ENCODE assay signal across 12 cellular contexts in the genomic region with DNA sequence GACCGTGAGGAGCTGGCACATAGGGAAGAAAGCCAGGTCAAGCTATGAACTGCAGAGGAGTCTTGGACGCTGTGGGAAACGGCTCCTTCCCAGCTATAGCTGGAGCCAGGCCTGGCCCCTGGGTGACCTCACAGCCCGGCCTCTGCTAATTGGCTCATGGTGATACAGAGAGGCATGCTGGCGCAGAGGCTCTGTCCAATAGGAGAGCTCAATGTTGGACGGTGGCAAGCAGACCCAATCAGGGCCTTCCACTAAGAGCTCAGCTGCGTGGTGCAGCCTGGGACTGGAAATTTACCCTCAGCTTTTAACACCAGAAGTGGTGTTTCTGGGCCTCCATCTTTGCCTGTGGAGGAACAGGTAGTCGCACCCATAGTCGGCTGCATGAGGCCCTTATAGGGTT.
"Had no signal": no experiment of that assay in that cellular context is flagged by ENCODE, and none has a peak within 500 bp of the region (broad histone marks: within the 10 kb centered on the region; RNA-seq: fewer than 3 reads in every experiment).

No MANE protein-coding gene starts in this region.

- H3K4me1 ChIP-seq: esophagus squamous epithelium, sigmoid colon, stomach had no signal

- H3K27ac ChIP-seq: coronary artery, esophagus squamous epithelium, sigmoid colon, stomach had no signal

- H3K36me3 ChIP-seq: esophagus squamous epithelium, sigmoid colon, stomach had no signal

- H3K4me3 ChIP-seq: coronary artery, esophagus squamous epithelium, sigmoid colon, stomach had no signal

- H3K9me3 ChIP-seq: esophagus squamous epithelium, stomach had no signal

- ATAC-seq: activated CD8-positive, alpha-beta T cell treated with anti-CD3 and anti-CD28 coated beads, Interleukin-2, amount 10 ng/mL, durations not matched to agents 7 days and 5 days; left ventricle myocardium superior had no signal

- H3K27me3 ChIP-seq: esophagus squamous epithelium, stomach had no signal

- DNase-seq: activated CD4-positive, alpha-beta T cell treated with anti-CD3 and anti-CD28 coated beads for 4 hours; activated CD8-positive, alpha-beta T cell treated with anti-CD3 and anti-CD28 coated beads, Interleukin-2, amount 10 ng/mL, durations not matched to agents 7 days and 5 days; activated naive CD8-positive, alpha-beta T cell treated with anti-CD3 and anti-CD28 coated beads, Interleukin-2, amount 10 ng/mL, durations not matched to agents 7 days and 5 days; central memory CD4-positive, alpha-beta T cell; esophagus squamous epithelium; kidney glomerular epithelial cell; left ventricle myocardium superior; sigmoid colon; stimulated activated CD4-positive, alpha-beta T cell treated with anti-CD3 and anti-CD28 coated beads, Interleukin-12 subunit alpha, Interleukin-12 subunit beta, amount 100 ng/mL, for 4 hours; stimulated activated CD4-positive, alpha-beta T cell treated with anti-CD3 and anti-CD28 coated beads, Interleukin-2, amount 100 ng/mL, for 24 hours; stomach had no signal
